In the genomic region with DNA sequence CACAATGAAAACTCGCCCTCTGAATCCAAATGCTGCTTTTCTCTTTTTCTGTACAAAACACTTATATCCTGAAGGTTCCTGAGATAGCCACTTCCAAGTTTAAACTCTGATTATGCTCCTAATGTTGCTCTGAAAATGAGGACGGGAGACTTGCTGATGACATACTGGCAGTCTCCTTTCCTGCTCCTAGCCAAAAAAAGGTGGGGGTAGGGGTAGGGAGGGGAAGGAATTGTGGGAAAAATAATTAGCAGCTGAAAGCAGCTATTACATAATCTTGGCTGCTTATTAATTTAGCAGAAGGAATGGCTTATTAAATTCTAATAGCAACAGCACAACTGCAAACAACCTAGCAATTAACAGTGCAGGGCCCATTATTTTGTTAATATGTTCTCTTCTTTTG, we compare ENCODE assay signal across 13 cellular contexts. TPM values are rescaled to one million over a fixed set of nuclear protein-coding genes. Genes with fewer than 3 reads are reported as not detected.
A peak's percentile ranks its signal among the peaks of the same experiment; 100 is the strongest.
DNase-seq lines count a peak whose midpoint lies in the region; TF ChIP-seq lines count a peak whose summit lies in the region.
"Had no signal": no experiment of that assay in that cellular context is flagged by ENCODE, and none has a peak within 500 bp of the region (broad histone marks: within the 10 kb centered on the region; RNA-seq: fewer than 3 reads in every experiment).

No MANE protein-coding gene starts in this region.

- no peak overlapping the region for H3K4me3 Mint-ChIP-seq in endodermal cell

- H3K4me1 ChIP-seq in endodermal cell (ENCODE audit: control insufficient read depth, insufficient read depth, low read length): peaks cover 5% of the 10 kb centered on the region

- CTCF ChIA-PET in HEK293T (lab: Yijun Ruan, JAX): no interaction called here

- no peak overlapping the region for H3K27ac ChIP-seq in endodermal cell (ENCODE audit: low read depth, low read length)
- H3K27ac ChIP-seq in skin epidermis: peak overlapping the region in 13 of 21 experiments; percentile 57 to 93 (median 92)
- H3K27ac ChIP-seq: A549, WERI-Rb-1 had no signal

- H3K27ac Mint-ChIP-seq in endodermal cell: peak overlapping the region; percentile 35

- H3K4me3 ChIP-seq in endodermal cell (ENCODE audit: low read length) (peak overlapping the region; percentile 91), skin epidermis (no peak overlapping the region)
- H3K4me3 ChIP-seq: A549, mucosa of descending colon had no signal

- peaks cover 10% of the 10 kb centered on the region for H3K36me3 Mint-ChIP-seq in endodermal cell (ENCODE audit: low read depth)

- 66 to 90% methylated on average over 2 of the region's 2 CpGs for WGBS in endodermal cell (ENCODE audit: insufficient coverage in 1 of 2, insufficient read length in 1 of 2), 2 experiments

- no peak for TF ChIP-seq CTCF in endodermal cell (conservative IDR thresholded peaks at IDR 0.05)

- no peak overlapping the region for H3K9ac ChIP-seq in endodermal cell (ENCODE audit: extremely low read depth, low read length, poor library complexity, severe bottlenecking)

- DNase-seq in NCI-H82 (lab: John Stamatoyannopoulos, UW) (peak; percentile 5), NCI-H82 treated with DMSO at 0.1 percent for 48 hours (lab: John Stamatoyannopoulos, UW; ENCODE audit: unreplicated experiment) (no peak), NCI-H1105 (lab: John Stamatoyannopoulos, UW) (peak; percentile 34), endodermal cell (no peak), pons (ENCODE audit: low spot score) (no peak), HEK293T (ENCODE audit: extremely low spot score) (no peak)
- no peak for DNase-seq in stimulated activated CD4-positive, alpha-beta T cell treated with anti-CD3 and anti-CD28 coated beads, Interleukin-4, amount 100 ng/mL, for 1 hour
- DNase-seq: HCEC 1CT, mucosa of descending colon, NCI-H1048, WERI-Rb-1 had no signal

- peaks cover 8% of the 10 kb centered on the region for H3K27me3 Mint-ChIP-seq in endodermal cell (ENCODE audit: insufficient read depth)

- no peaks in the 10 kb centered on the region for H3K27me3 ChIP-seq in endodermal cell (ENCODE audit: control insufficient read depth, insufficient read depth, low read length, poor library complexity, severe bottlenecking)

- POLR2A ChIA-PET in HEK293T (lab: Yijun Ruan, JAX): no interaction called here

- peaks cover 6% of the 10 kb centered on the region for H3K9me3 Mint-ChIP-seq in endodermal cell

- H3K4me1 Mint-ChIP-seq in endodermal cell: peaks cover 27% of the 10 kb centered on the region

- H3K9me3 ChIP-seq in endodermal cell (ENCODE audit: control insufficient read depth, low read length): no peaks in the 10 kb centered on the region
- H3K9me3 ChIP-seq: A549, mucosa of descending colon had no signal

- peaks cover 12% of the 10 kb centered on the region for H3K36me3 ChIP-seq in endodermal cell (ENCODE audit: control insufficient read depth, insufficient read depth, low read length)

TF ChIP-seq in HEK293T, 16 proteins besides CTCF, POLR2A, EP300 and RAD21:
- TF ChIP-seq ELF4 (IDR thresholded peaks at IDR 0.05) (no peak), ARNT (IDR thresholded peaks at IDR 0.05) (no peak), HDGF (IDR thresholded peaks at IDR 0.05; ENCODE audit: borderline replicate concordance) (no peak), FOXA1 (IDR thresholded peaks at IDR 0.05) (no peak)
- TF ChIP-seq, protein P1, sequence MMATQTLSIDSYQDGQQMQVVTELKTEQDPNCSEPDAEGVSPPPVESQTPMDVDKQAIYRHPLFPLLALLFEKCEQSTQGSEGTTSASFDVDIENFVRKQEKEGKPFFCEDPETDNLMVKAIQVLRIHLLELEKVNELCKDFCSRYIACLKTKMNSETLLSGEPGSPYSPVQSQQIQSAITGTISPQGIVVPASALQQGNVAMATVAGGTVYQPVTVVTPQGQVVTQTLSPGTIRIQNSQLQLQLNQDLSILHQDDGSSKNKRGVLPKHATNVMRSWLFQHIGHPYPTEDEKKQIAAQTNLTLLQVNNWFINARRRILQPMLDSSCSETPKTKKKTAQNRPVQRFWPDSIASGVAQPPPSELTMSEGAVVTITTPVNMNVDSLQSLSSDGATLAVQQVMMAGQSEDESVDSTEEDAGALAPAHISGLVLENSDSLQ (IDR thresholded peaks at IDR 0.05): no peak

RNA-seq across cellular contexts. Expression of a gene that starts 2.0 kb away (rescaled TPM):
- total RNA-seq in endodermal cell: 100 to 1,000 TPM; 133 to 220 TPM
- 128 TPM for polyA plus RNA-seq in endodermal cell (2013, experiment 1 of 2)
- 136 TPM for polyA plus RNA-seq in endodermal cell (2013, experiment 2 of 2)

Comparison
In these comparisons a context has a peak if more than half of its experiments do, and no peak if none do; other contexts are left out.
1. DNase-seq: peak in NCI-H82 (single experiment) and NCI-H1105 (single experiment); none in NCI-H82 treated with DMSO at 0.1 percent for 48 hours (single experiment), endodermal cell (single experiment), pons (single experiment), HEK293T (single experiment) and stimulated activated CD4-positive, alpha-beta T cell treated with anti-CD3 and anti-CD28 coated beads, Interleukin-4, amount 100 ng/mL, for 1 hour (single experiment).